In genomic region chr16:50331570-50331969, GRCh38 we compare ENCODE assay signal across 16 cellular contexts.
"Had no signal": no experiment of that assay in that cellular context is flagged by ENCODE, and none has a peak within 500 bp of the region (broad histone marks: within the 10 kb centered on the region; RNA-seq: fewer than 3 reads in every experiment).

No MANE protein-coding gene starts in this region.

- H3K36me3 ChIP-seq: colonic mucosa had no signal

- H3K4me3 ChIP-seq: colonic mucosa, left ventricle myocardium inferior, mucosa of descending colon, psoas muscle, tibial nerve had no signal

- H3K9me3 Mint-ChIP-seq: activated naive CD4-positive, alpha-beta T cell treated with anti-CD3 and anti-CD28 coated beads, Interleukin-2, amount 50 U/mL, for 24 hours; nephron progenitor cell had no signal

- H3K27ac ChIP-seq: colonic mucosa, left ventricle myocardium inferior, psoas muscle, tibial nerve had no signal

- H3K27me3 Mint-ChIP-seq: activated naive CD4-positive, alpha-beta T cell treated with anti-CD3 and anti-CD28 coated beads, Interleukin-2, amount 50 U/mL, for 24 hours had no signal

- H3K4me3 Mint-ChIP-seq: activated naive CD4-positive, alpha-beta T cell treated with anti-CD3 and anti-CD28 coated beads, Interleukin-2, amount 50 U/mL, for 24 hours; nephron progenitor cell had no signal

- H3K27me3 ChIP-seq: colonic mucosa, tibial nerve had no signal

- DNase-seq: activated CD4-positive, alpha-beta T cell treated with anti-CD3 and anti-CD28 coated beads for 4 hours; activated CD8-positive, alpha-beta memory T cell treated with anti-CD3 and anti-CD28 coated beads for 24 hours; amniotic stem cell; caudate nucleus; colonic mucosa; hippocampal formation; left ventricle myocardium inferior; mucosa of descending colon; nephron progenitor cell; psoas muscle; stimulated activated CD4-positive, alpha-beta T cell treated with anti-CD3 and anti-CD28 coated beads, Interleukin-1b, Interleukin-23, amount 100 ng/mL, for 48 hours; T-helper 2 cell had no signal

- ATAC-seq: esophagus mucosa, mucosa of descending colon, psoas muscle, sciatic nerve had no signal

- H3K9me3 ChIP-seq: colonic mucosa, left ventricle myocardium inferior, mucosa of descending colon, psoas muscle, tibial nerve had no signal

- H3K27ac Mint-ChIP-seq: nephron progenitor cell had no signal
